Comparison of ENCODE assay signal across 8 cellular contexts in genomic region chr16:72985148-72985882, GRCh38.
A peak's percentile ranks its signal among the peaks of the same experiment; 100 is the strongest.
DNase-seq lines count a peak whose midpoint lies in the region; ATAC-seq and TF ChIP-seq lines count a peak whose summit lies in the region.

No MANE protein-coding gene starts in this region.

- TF ChIP-seq CTCF in choroid plexus epithelial cell (conservative IDR thresholded peaks at IDR 0.05; ENCODE audit: low read depth, low read length), result no peak
- no peak for TF ChIP-seq CTCF in right lobe of liver (IDR thresholded peaks at IDR 0.05)

- H3K9me3 ChIP-seq in right lobe of liver, result no peaks in the 10 kb centered on the region
- no peaks in the 10 kb centered on the region for H3K9me3 ChIP-seq in stomach smooth muscle (ENCODE audit: control insufficient read depth in 2 of 2, low read length in 2 of 2)

- H3K4me3 ChIP-seq in choroid plexus epithelial cell (ENCODE audit: low read depth, low read length) (peak overlapping the region; percentile 8), right lobe of liver (no peak overlapping the region), stomach smooth muscle (ENCODE audit: low read length in 2 of 2) (peak overlapping the region in 1 of 2 donors; percentile 40)

- H3K9ac ChIP-seq in stomach smooth muscle (ENCODE audit: low read length in 2 of 2), result peak overlapping the region in 1 of 2 donors; percentile 55

- no peaks in the 10 kb centered on the region for H3K27me3 ChIP-seq in right lobe of liver
- no peaks in the 10 kb centered on the region for H3K27me3 ChIP-seq in stomach smooth muscle (ENCODE audit: control insufficient read depth in 1 of 2, insufficient read depth in 2 of 2, low read length in 2 of 2)

- DNase-seq in GM04504 (ENCODE audit: low read depth) (peak; percentile 77), choroid plexus epithelial cell (ENCODE audit: low read depth) (peak; percentile 84), right lobe of liver (peak in 1 of 3 donors; percentile 28), NCI-H1436 (lab: John Stamatoyannopoulos, UW) (no peak), DMS114 treated with DMSO at 0.1 percent for 48 hours (lab: John Stamatoyannopoulos, UW; ENCODE audit: unreplicated experiment) (no peak), DMS53 treated with DMSO at 0.1 percent for 48 hours (lab: John Stamatoyannopoulos, UW; ENCODE audit: unreplicated experiment) (no peak)

- peak in 3 of 4 donors; percentile 9 to 29 (median 18) for ATAC-seq in right lobe of liver
- ATAC-seq in HG03442 (IDR thresholded peaks at IDR 0.05; ENCODE audit: unreplicated experiment), result no peak

- no peak for TF ChIP-seq POLR2A in right lobe of liver (IDR thresholded peaks at IDR 0.05)

- H3K27ac ChIP-seq in right lobe of liver (peak overlapping the region in 1 of 3 donors; percentile 34), stomach smooth muscle (ENCODE audit: low read length) (peak overlapping the region; percentile 64)

- H3K4me1 ChIP-seq in right lobe of liver (peaks cover 0 to 31% (median 5%) of the 10 kb centered on the region in 4 donors), stomach smooth muscle (ENCODE audit: control insufficient read depth, insufficient read depth, low read length) (peaks cover 62% of the 10 kb centered on the region)

- H3K36me3 ChIP-seq in right lobe of liver, result no peaks in the 10 kb centered on the region
- H3K36me3 ChIP-seq in stomach smooth muscle (ENCODE audit: control insufficient read depth in 2 of 2, insufficient read depth in 2 of 2, low read length in 2 of 2), result peaks cover 0 to 2% of the 10 kb centered on the region in 2 donors

- 66% methylated on average over 10 of the region's 11 CpGs for WGBS in right lobe of liver (ENCODE audit: insufficient coverage, low coverage, low lambda C conversion rate, missing lambda C conversion rate)

- intact Hi-C loops in right lobe of liver (cut with DNase I), result no loop called here

Comparison
In these comparisons a context has a peak if more than half of its experiments do, and no peak if none do; other contexts are left out.
1. DNase-seq: peak in GM04504 (single experiment) and choroid plexus epithelial cell (single experiment); none in NCI-H1436 (single experiment), DMS114 treated with DMSO at 0.1 percent for 48 hours (single experiment) and DMS53 treated with DMSO at 0.1 percent for 48 hours (single experiment).